Comparison of ENCODE assay signal across 9 cellular contexts in the genomic region with DNA sequence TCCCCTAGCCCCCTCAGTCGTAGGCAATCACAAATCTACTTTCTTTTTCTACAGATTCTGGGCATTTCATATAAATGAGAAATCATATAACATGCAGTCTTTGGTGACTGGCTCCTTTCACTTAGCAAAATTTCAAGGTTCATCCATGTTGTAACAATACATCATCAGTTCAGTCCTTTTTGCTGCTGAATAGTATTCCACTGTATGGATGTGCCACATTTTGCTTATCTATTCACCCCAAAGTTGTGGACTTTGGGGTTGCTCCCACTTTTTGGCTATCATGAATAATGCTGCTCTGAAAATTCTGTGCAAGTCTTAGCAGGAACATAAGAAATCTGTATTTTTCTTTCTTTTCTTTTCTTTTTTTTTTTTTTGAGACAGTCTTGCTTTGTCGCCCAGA.
"Had no signal": no experiment of that assay in that cellular context is flagged by ENCODE, and none has a peak within 500 bp of the region (broad histone marks: within the 10 kb centered on the region; RNA-seq: fewer than 3 reads in every experiment).

No MANE protein-coding gene starts in this region.

- H3K9me3 Mint-ChIP-seq: GM23338, H9, HFFc6 had no signal

- H3K27ac Mint-ChIP-seq: GM23338, H9, HFFc6 had no signal

- FAIRE-seq: H1, H54, HTR-8/SVneo had no signal

- DNase-seq: H9, HCEC 1CT, HFFc6, IMR-90, KBM-7 had no signal

- H3K4me3 Mint-ChIP-seq: HFFc6 had no signal
